20 cellular contexts compared by ENCODE assay signal in the genomic region with DNA sequence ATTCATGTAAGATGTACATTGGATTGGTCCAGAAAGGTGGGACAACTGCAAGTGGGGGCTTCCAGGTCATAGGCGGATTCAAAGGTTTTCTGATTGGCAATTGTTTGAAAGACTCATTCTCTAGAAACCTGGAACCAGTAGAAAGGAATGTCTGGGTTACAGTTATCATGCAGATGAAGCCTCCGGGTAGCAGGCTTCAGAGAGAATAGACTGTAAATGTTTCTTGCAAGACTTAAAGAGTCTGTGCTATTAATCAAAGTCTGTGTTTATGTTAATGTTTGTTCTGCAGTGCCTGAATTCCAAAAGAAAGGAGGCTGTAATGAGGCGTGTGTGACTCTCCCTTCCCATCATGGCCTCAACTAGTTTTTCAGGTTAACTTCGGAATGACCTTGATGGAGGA. TPM values are rescaled to one million over a fixed set of nuclear protein-coding genes. Genes with fewer than 3 reads are reported as not detected.
DNase-seq lines count a peak whose midpoint lies in the region; ATAC-seq and TF ChIP-seq lines count a peak whose summit lies in the region.
"Had no signal": no experiment of that assay in that cellular context is flagged by ENCODE, and none has a peak within 500 bp of the region (broad histone marks: within the 10 kb centered on the region; RNA-seq: fewer than 3 reads in every experiment).

No MANE protein-coding gene starts in this region.

- H3K9ac ChIP-seq in HUES48 (ENCODE audit: low read depth, low read length) = peak overlapping the region; percentile 9; the same call in 1 of the 2 replicates
- peak overlapping the region; percentile 19 for H3K9ac ChIP-seq in iPS-18a (ENCODE audit: low read length)
- no peak overlapping the region for H3K9ac ChIP-seq in smooth muscle cell (ENCODE audit: low read depth)
- H3K9ac ChIP-seq: BLaER1 treated with 17β-estradiol and CSF1 and Interleukin-3, amounts not matched to agents 10 nM and 100 nM had no signal

- no peaks in the 10 kb centered on the region for H3K27me3 Mint-ChIP-seq in brain
- H3K27me3 Mint-ChIP-seq: CD8-positive, alpha-beta memory T cell had no signal

- ATAC-seq in HG02588 (IDR thresholded peaks at IDR 0.05; ENCODE audit: unreplicated experiment) = no peak
- ATAC-seq in HG03521 (IDR thresholded peaks at IDR 0.05; ENCODE audit: unreplicated experiment) = no peak
- ATAC-seq in HG03439 (IDR thresholded peaks at IDR 0.05; ENCODE audit: unreplicated experiment) = no peak

- no peak for DNase-seq in smooth muscle cell (lab: John Stamatoyannopoulos, UW; ENCODE audit: unreplicated experiment)
- DNase-seq: CD8-positive, alpha-beta memory T cell; H7; KG1; NCI-H1105 treated with DMSO at 0.1 percent for 48 hours; NCI-H1694 treated with DMSO at 0.1 percent for 48 hours; NCI-H2107; NCI-H2227 treated with DMSO at 0.1 percent for 48 hours; NCI-H524; PC-9; SIG-M5 had no signal

- no peaks in the 10 kb centered on the region for H3F3A ChIP-seq in smooth muscle cell (ENCODE audit: low read depth)

- H2AFZ ChIP-seq in smooth muscle cell (ENCODE audit: low read depth) = no peak overlapping the region
- H2AFZ ChIP-seq: PC-9 had no signal

- 44% methylated on average over 4 of the region's 4 CpGs for WGBS in smooth muscle cell (ENCODE audit: low lambda C conversion rate)

- no peaks in the 10 kb centered on the region for H4K20me1 ChIP-seq in smooth muscle cell (ENCODE audit: low read depth)
- H4K20me1 ChIP-seq: BLaER1 treated with 17β-estradiol and CSF1 and Interleukin-3, amounts not matched to agents 10 nM and 100 nM had no signal

- H3K4me1 ChIP-seq in HUES48 (ENCODE audit: control insufficient read depth, insufficient read depth, low read length) (peaks cover 53% of the 10 kb centered on the region), iPS-18a (ENCODE audit: control insufficient read depth, low read depth, low read length) (peaks cover 52% of the 10 kb centered on the region), smooth muscle cell (ENCODE audit: low read depth) (peaks cover 5% of the 10 kb centered on the region)
- H3K4me1 ChIP-seq: BLaER1 treated with 17β-estradiol and CSF1 and Interleukin-3, amounts not matched to agents 10 nM and 100 nM had no signal

- H3K4me3 ChIP-seq in HUES48 (ENCODE audit: low read depth, low read length) (peak overlapping the region; percentile 21; the same call in 1 of the 2 replicates), iPS-18a (ENCODE audit: low read length) (peak overlapping the region; percentile 15), smooth muscle cell (no peak overlapping the region)
- H3K4me3 ChIP-seq: BLaER1 treated with 17β-estradiol and CSF1 and Interleukin-3, amounts not matched to agents 10 nM and 100 nM; PC-9 had no signal

- no peaks in the 10 kb centered on the region for H3K9me3 Mint-ChIP-seq in brain
- H3K9me3 Mint-ChIP-seq: CD8-positive, alpha-beta memory T cell had no signal

- H3K79me2 ChIP-seq in smooth muscle cell (ENCODE audit: low read depth) = no peaks in the 10 kb centered on the region

- H3K27me3 ChIP-seq in HUES48 (ENCODE audit: control insufficient read depth, insufficient read depth, low read length) (no peaks in the 10 kb centered on the region), iPS-18a (ENCODE audit: control insufficient read depth, insufficient read depth, low read length) (no peaks in the 10 kb centered on the region), smooth muscle cell (ENCODE audit: low read depth) (no peaks in the 10 kb centered on the region)
- H3K27me3 ChIP-seq: BLaER1 treated with 17β-estradiol and CSF1 and Interleukin-3, amounts not matched to agents 10 nM and 100 nM had no signal

- peaks cover 25% of the 10 kb centered on the region for H3K4me1 Mint-ChIP-seq in brain
- H3K4me1 Mint-ChIP-seq: CD8-positive, alpha-beta memory T cell had no signal

- H3K27ac ChIP-seq in HUES48 (ENCODE audit: low read depth, low read length) (peak overlapping the region; percentile 93), iPS-18a (ENCODE audit: low read length) (peak overlapping the region; percentile 41), smooth muscle cell (ENCODE audit: low read depth) (peak overlapping the region; percentile 26)
- H3K27ac ChIP-seq: BLaER1 treated with 17β-estradiol and CSF1 and Interleukin-3, amounts not matched to agents 10 nM and 100 nM; PC-9; RWPE1 had no signal

- no peak overlapping the region for H3K4me2 ChIP-seq in smooth muscle cell
- H3K4me2 ChIP-seq: BLaER1 treated with 17β-estradiol and CSF1 and Interleukin-3, amounts not matched to agents 10 nM and 100 nM; PC-9 had no signal

- H3K27ac Mint-ChIP-seq in brain = peak overlapping the region in 3 of 5 experiments; percentile 6 to 77 (median 49)
- H3K27ac Mint-ChIP-seq: CD8-positive, alpha-beta memory T cell had no signal

- H3K36me3 Mint-ChIP-seq in brain = no peaks in the 10 kb centered on the region
- H3K36me3 Mint-ChIP-seq: CD8-positive, alpha-beta memory T cell had no signal

- H3K9me3 ChIP-seq in HUES48 (ENCODE audit: control insufficient read depth, insufficient read depth, low read length) = no peaks in the 10 kb centered on the region
- H3K9me3 ChIP-seq in iPS-18a (ENCODE audit: control insufficient read depth, low read depth, low read length) = no peaks in the 10 kb centered on the region
- no peaks in the 10 kb centered on the region for H3K9me3 ChIP-seq in smooth muscle cell (replicated peaks; ENCODE audit: low read depth)
- H3K9me3 ChIP-seq: BLaER1 treated with 17β-estradiol and CSF1 and Interleukin-3, amounts not matched to agents 10 nM and 100 nM had no signal

- no peak for TF ChIP-seq CTCF in brain (conservative IDR thresholded peaks at IDR 0.05)
- no peak for TF ChIP-seq CTCF in smooth muscle cell (IDR thresholded peaks at IDR 0.05; ENCODE audit: borderline replicate concordance, insufficient read depth, poor library complexity, severe bottlenecking)

- peak overlapping the region in 1 of 5 experiments; percentile 14 for H3K4me3 Mint-ChIP-seq in brain
- H3K4me3 Mint-ChIP-seq: CD8-positive, alpha-beta memory T cell had no signal

- no peaks in the 10 kb centered on the region for H3K36me3 ChIP-seq in HUES48 (ENCODE audit: control insufficient read depth, insufficient read depth, low read length)
- H3K36me3 ChIP-seq in iPS-18a (ENCODE audit: control insufficient read depth, low read depth, low read length) = no peaks in the 10 kb centered on the region
- no peaks in the 10 kb centered on the region for H3K36me3 ChIP-seq in smooth muscle cell (ENCODE audit: low read depth)
- H3K36me3 ChIP-seq: BLaER1 treated with 17β-estradiol and CSF1 and Interleukin-3, amounts not matched to agents 10 nM and 100 nM had no signal

RNA-seq across cellular contexts. Expression of a gene that starts 43.9 kb away (rescaled TPM):
- polyA plus RNA-seq in brain (ENCODE audit: insufficient read depth, low read depth, low replicate concordance) (not detected), smooth muscle cell (0.24 and 0.34 TPM in 2 replicates)
- total RNA-seq in smooth muscle cell = 0.18 and 0.58 TPM in 2 replicates
- total RNA-seq: A673; CD8-positive, alpha-beta memory T cell; H7; PC-9 had no signal
- polyA plus RNA-seq: CD8-positive, alpha-beta memory T cell had no signal

Comparison
In these comparisons a context has a peak if more than half of its experiments do, and no peak if none do; other contexts are left out.
1. H3K27ac ChIP-seq: peak in every context shown above with its lines; median percentile 93 in HUES48; 41 in iPS-18a; 26 in smooth muscle cell.